20 cellular contexts compared by ENCODE assay signal in genomic region chr6:136539967-136540366, GRCh38. TPM values are rescaled to one million over a fixed set of nuclear protein-coding genes. Genes with fewer than 3 reads are reported as not detected.
DNase-seq lines count a peak whose midpoint lies in the region; ATAC-seq and TF ChIP-seq lines count a peak whose summit lies in the region.
"Had no signal": no experiment of that assay in that cellular context is flagged by ENCODE, and none has a peak within 500 bp of the region (broad histone marks: within the 10 kb centered on the region; RNA-seq: fewer than 3 reads in every experiment).

No MANE protein-coding gene starts in this region.

- POLR2A ChIA-PET in HEK293 (lab: Yijun Ruan, JAX) = interaction anchor here (0.7 to 1.8 kb wide), 3 partner anchors 9 to 250 kb away, joined by 3 to 4 read pairs (median 3); partner anchors contain the start of genes BCLAF1 and MAP7

- H3K4me1 ChIP-seq in HEK293 (ENCODE audit: control insufficient read depth, insufficient read depth, low read length) = peaks cover 8% of the 10 kb centered on the region
- peaks cover 5% of the 10 kb centered on the region for H3K4me1 ChIP-seq in SJCRH30

- H3K4me3 ChIP-seq in HEK293 (ENCODE audit: low read depth, low read length) = no peak overlapping the region
- H3K4me3 ChIP-seq in SJCRH30 = no peak overlapping the region
- H3K4me3 ChIP-seq: GM23248 had no signal

- CTCF ChIA-PET in HEK293 (lab: Yijun Ruan, JAX) = interaction anchor here (1.2 to 2.0 kb wide), 3 partner anchors 10 to 252 kb away, joined by 3 to 8 read pairs (median 7); partner anchors contain the start of genes MAP3K5 and MAP7

- H3K27ac ChIP-seq in HEK293 (ENCODE audit: extremely low read depth, low read depth, low read length) = no peak overlapping the region
- H3K27ac ChIP-seq in SJCRH30 = no peak overlapping the region
- H3K27ac ChIP-seq: GM23248 had no signal

- H3K9me3 ChIP-seq in HEK293 (ENCODE audit: control insufficient read depth, insufficient read depth, low read depth, low read length) (no peaks in the 10 kb centered on the region), SJCRH30 (replicated peaks) (no peaks in the 10 kb centered on the region)
- H3K9me3 ChIP-seq: SK-N-SH had no signal

- TF ChIP-seq CTCF in HEK293 (tag by site-specific recombination; IDR thresholded peaks at IDR 0.05) = no peak

- TF ChIP-seq POLR2A in GM18505 (IDR thresholded peaks at IDR 0.05; ENCODE audit: borderline replicate concordance, extremely low read depth, insufficient read depth, insufficient read length) = no peak

- no peaks in the 10 kb centered on the region; the same call in 1 of the 2 replicates for H3K27me3 ChIP-seq in SJCRH30

- ATAC-seq in GM21390 (IDR thresholded peaks at IDR 0.05; ENCODE audit: unreplicated experiment) (no peak), GM18505 (IDR thresholded peaks at IDR 0.05; ENCODE audit: unreplicated experiment) (no peak), GM21619 (IDR thresholded peaks at IDR 0.05; ENCODE audit: unreplicated experiment) (no peak)

- peak; percentile 25 for DNase-seq in A172 (ENCODE audit: low spot score)
- peak; percentile 7 to 40 for DNase-seq in SJCRH30
- peak; percentile 49 for DNase-seq in kidney tubule cell (ENCODE audit: low spot score)
- no peak for DNase-seq in NCI-H187 (lab: John Stamatoyannopoulos, UW)
- DNase-seq: DMS153; GM23248; KG1; MM.1S; NCI-H1105 treated with DMSO at 0.1 percent for 48 hours; NCI-H2029; NCI-H2227 treated with DMSO at 0.1 percent for 48 hours; NCI-H526; NK-92 treated with Interleukin-12 subunit alpha and Interleukin-12 subunit beta, amount 100 ng/mL, for 24 hours; OCI-M1; SK-N-SH; T-helper 1 cell had no signal

- H3K36me3 ChIP-seq in HEK293 (ENCODE audit: control insufficient read depth in 2 of 2, insufficient read depth in 1 of 2, low read length in 2 of 2) (peaks cover 0 to 3% of the 10 kb centered on the region in 2 experiments; a peak in 1 of 3 replicates), SJCRH30 (no peaks in the 10 kb centered on the region)

TF ChIP-seq in HEK293, 187 proteins besides CTCF, POLR2A, EP300 and RAD21:
- TF ChIP-seq ZNF10 (tag by site-specific recombination; IDR thresholded peaks at IDR 0.05) (0 out of 2 replicates have a peak, but pooled peaks have one; percentile 32), IKZF3 (tag by site-specific recombination; IDR thresholded peaks at IDR 0.05) (peak; percentile 60), ZNF362 (tag by site-specific recombination; IDR thresholded peaks at IDR 0.05) (no peak), ZIC2 (tag by site-specific recombination; IDR thresholded peaks at IDR 0.05) (peak; percentile 88), ZSCAN18 (tag by site-specific recombination; IDR thresholded peaks at IDR 0.05) (no peak), WT1 (tag by site-specific recombination; IDR thresholded peaks at IDR 0.05) (no peak), ZNF513 (tag by site-specific recombination; IDR thresholded peaks at IDR 0.05) (no peak), ZNF19 (tag by site-specific recombination; IDR thresholded peaks at IDR 0.05; ENCODE audit: low read depth) (no peak), YY1 (tag by site-specific recombination; IDR thresholded peaks at IDR 0.05) (no peak), TSHZ1 (tag by site-specific recombination; IDR thresholded peaks at IDR 0.05; ENCODE audit: borderline replicate concordance) (no peak)
- TF ChIP-seq, protein P1, sequence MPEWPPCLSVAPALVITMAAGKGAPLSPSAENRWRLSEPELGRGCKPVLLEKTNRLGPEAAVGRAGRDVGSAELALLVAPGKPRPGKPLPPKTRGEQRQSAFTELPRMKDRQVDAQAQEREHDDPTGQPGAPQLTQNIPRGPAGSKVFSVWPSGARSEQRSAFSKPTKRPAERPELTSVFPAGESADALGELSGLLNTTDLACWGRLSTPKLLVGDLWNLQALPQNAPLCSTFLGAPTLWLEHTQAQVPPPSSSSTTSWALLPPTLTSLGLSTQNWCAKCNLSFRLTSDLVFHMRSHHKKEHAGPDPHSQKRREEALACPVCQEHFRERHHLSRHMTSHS (tag by site-specific recombination; IDR thresholded peaks at IDR 0.05) = no peak

RNA-seq across cellular contexts. Expression of gene MAP7, which starts 10.3 kb away (rescaled TPM):
- 1.0 and 1.1 TPM in 2 replicates for total RNA-seq in A172 (2014; rRNA removed; shearing (Covaris generic))
- 0.06 and 0.13 TPM in 2 replicates for total RNA-seq in SJCRH30 (2014; rRNA removed; shearing (Covaris generic))

Comparison
In these comparisons a context has a peak if more than half of its experiments do, and no peak if none do; other contexts are left out.
1. DNase-seq: peak in A172 (single experiment), SJCRH30 (2 of 2) and kidney tubule cell (single experiment); none in NCI-H187 (0 of 2).